In the genomic region with DNA sequence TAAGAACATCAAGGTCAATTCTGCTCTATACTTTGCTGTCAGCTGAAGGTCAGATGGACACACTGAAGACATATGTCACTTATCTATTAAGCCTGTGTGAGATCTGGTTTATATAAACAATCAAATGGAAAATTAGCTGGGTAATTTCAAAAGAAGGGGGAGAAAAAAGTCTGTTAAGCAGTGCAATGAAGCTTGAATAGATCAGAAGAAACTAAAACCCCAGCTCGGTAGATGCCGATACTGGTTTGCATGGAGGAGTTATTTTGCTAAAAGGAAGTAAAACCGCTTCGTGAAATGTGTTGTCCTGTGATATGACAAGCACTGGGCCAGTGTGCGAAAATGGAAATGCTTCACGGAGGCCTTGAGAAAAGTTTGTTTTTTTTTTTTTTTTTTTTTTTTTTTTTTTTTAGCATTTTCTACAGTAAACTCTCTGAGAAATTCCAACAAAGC, we compare ENCODE assay signal across 1 cellular context.
A peak's percentile ranks its signal among the peaks of the same experiment; 100 is the strongest.
TF ChIP-seq lines count a peak whose summit lies in the region.

No MANE protein-coding gene starts in this region.

TF ChIP-seq in GM12878, 131 proteins besides CTCF, POLR2A, EP300 and RAD21 (continued from another document and continues in another):
- TF ChIP-seq ZNF687 (IDR thresholded peaks at IDR 0.05): 0 out of 2 replicates have a peak, but pooled peaks have one; percentile 11
- peak; percentile 33; the same call in 1 of the 2 replicates for TF ChIP-seq TCF12 (IDR thresholded peaks at IDR 0.05; ENCODE audit: low read depth, low read length)
- 0 out of 2 replicates have a peak, but pooled peaks have one; percentile 60 for TF ChIP-seq IRF4 (IDR thresholded peaks at IDR 0.05; ENCODE audit: low read depth, low read length)
- no peak for TF ChIP-seq KAT2A (conservative IDR thresholded peaks at IDR 0.05; ENCODE audit: control insufficient read depth, low read depth, low read length)
- TF ChIP-seq CBX5 (IDR thresholded peaks at IDR 0.05; ENCODE audit: low read depth): peak; percentile 83
- TF ChIP-seq DPF2 (IDR thresholded peaks at IDR 0.05): peak; percentile 75
- TF ChIP-seq RELB (IDR thresholded peaks at IDR 0.05; ENCODE audit: low read depth): peak; percentile 88; the same call in 1 of the 2 replicates
- TF ChIP-seq CBFB (IDR thresholded peaks at IDR 0.05; ENCODE audit: low read depth): peak; percentile 59; the same call in 1 of the 2 replicates
- peak; percentile 96 for TF ChIP-seq TCF7 (IDR thresholded peaks at IDR 0.05; ENCODE audit: borderline replicate concordance)
- TF ChIP-seq E2F8 (IDR thresholded peaks at IDR 0.05; ENCODE audit: low read depth, partially characterized antibody): no peak
- peak; percentile 83 for TF ChIP-seq SKIL (IDR thresholded peaks at IDR 0.05; ENCODE audit: low read depth, poor library complexity, severe bottlenecking)
- peak; percentile 88 for TF ChIP-seq JUNB (IDR thresholded peaks at IDR 0.05)
- no peak for TF ChIP-seq BRCA1 (IDR thresholded peaks at IDR 0.05; ENCODE audit: low read depth, low read length)
- TF ChIP-seq NFIC (IDR thresholded peaks at IDR 0.05; ENCODE audit: low read depth, low read length): peak; percentile 95
- 0 out of 2 replicates have a peak, but pooled peaks have one; percentile 25 for TF ChIP-seq RAD51 (IDR thresholded peaks at IDR 0.05)
- TF ChIP-seq KDM1A (IDR thresholded peaks at IDR 0.05; ENCODE audit: borderline replicate concordance): no peak
- peak; percentile 83; the same call in 1 of the 2 replicates for TF ChIP-seq ZBED1 (IDR thresholded peaks at IDR 0.05; ENCODE audit: borderline replicate concordance)
- no peak for TF ChIP-seq PML (IDR thresholded peaks at IDR 0.05; ENCODE audit: low read length)
- peak; percentile 82 to 87; a peak in 3 of 4 replicates for TF ChIP-seq IKZF2 (IDR thresholded peaks at IDR 0.05)
- TF ChIP-seq CUX1 (IDR thresholded peaks at IDR 0.05; ENCODE audit: insufficient replicate concordance, low read depth, low read length): peak; percentile 9
- peak; percentile 95 for TF ChIP-seq FOXM1 (IDR thresholded peaks at IDR 0.05; ENCODE audit: low read depth, low read length)
- TF ChIP-seq, protein P1, sequence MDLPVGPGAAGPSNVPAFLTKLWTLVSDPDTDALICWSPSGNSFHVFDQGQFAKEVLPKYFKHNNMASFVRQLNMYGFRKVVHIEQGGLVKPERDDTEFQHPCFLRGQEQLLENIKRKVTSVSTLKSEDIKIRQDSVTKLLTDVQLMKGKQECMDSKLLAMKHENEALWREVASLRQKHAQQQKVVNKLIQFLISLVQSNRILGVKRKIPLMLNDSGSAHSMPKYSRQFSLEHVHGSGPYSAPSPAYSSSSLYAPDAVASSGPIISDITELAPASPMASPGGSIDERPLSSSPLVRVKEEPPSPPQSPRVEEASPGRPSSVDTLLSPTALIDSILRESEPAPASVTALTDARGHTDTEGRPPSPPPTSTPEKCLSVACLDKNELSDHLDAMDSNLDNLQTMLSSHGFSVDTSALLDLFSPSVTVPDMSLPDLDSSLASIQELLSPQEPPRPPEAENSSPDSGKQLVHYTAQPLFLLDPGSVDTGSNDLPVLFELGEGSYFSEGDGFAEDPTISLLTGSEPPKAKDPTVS (IDR thresholded peaks at IDR 0.05; ENCODE audit: low read depth, low read length): 0 out of 2 replicates have a peak, but pooled peaks have one; percentile 17
- TF ChIP-seq CHD2 (IDR thresholded peaks at IDR 0.05; ENCODE audit: borderline replicate concordance, low read depth, low read length): peak; percentile 65; the same call in 1 of the 2 replicates
- TF ChIP-seq MEF2B (IDR thresholded peaks at IDR 0.05; ENCODE audit: partially characterized antibody, poor library complexity, severe bottlenecking): peak; percentile 58
- TF ChIP-seq MYB (IDR thresholded peaks at IDR 0.05; ENCODE audit: borderline replicate concordance, low read depth, low read length): peak; percentile 87; the same call in 1 of the 2 replicates
- TF ChIP-seq MAX (IDR thresholded peaks at IDR 0.05; ENCODE audit: low read depth, low read length): no peak
- TF ChIP-seq BCL11A (IDR thresholded peaks at IDR 0.05; ENCODE audit: low read depth, low read length): peak; percentile 81
- no peak for TF ChIP-seq NR2C1 (IDR thresholded peaks at IDR 0.05)
- TF ChIP-seq ZSCAN29 (IDR thresholded peaks at IDR 0.05): peak; percentile 80
- peak; percentile 65 for TF ChIP-seq GATAD2B (conservative IDR thresholded peaks at IDR 0.05; ENCODE audit: low read depth)
- peak; percentile 61; the same call in 1 of the 2 replicates for TF ChIP-seq ZNF24 (IDR thresholded peaks at IDR 0.05)
- TF ChIP-seq SPI1 (IDR thresholded peaks at IDR 0.05; ENCODE audit: borderline replicate concordance, insufficient read depth, low read depth, low read length): 0 out of 2 replicates have a peak, but pooled peaks have one; percentile 8
- peak; percentile 92 for TF ChIP-seq ATF2 (IDR thresholded peaks at IDR 0.05; ENCODE audit: low read length)
- TF ChIP-seq ESRRA (IDR thresholded peaks at IDR 0.05; ENCODE audit: low read length): peak; percentile 84; the same call in 1 of the 2 replicates
- no peak for TF ChIP-seq SMARCA5 (IDR thresholded peaks at IDR 0.05)
- peak; percentile 94 for TF ChIP-seq RUNX3 (IDR thresholded peaks at IDR 0.05; ENCODE audit: low read length)
- TF ChIP-seq BMI1 (IDR thresholded peaks at IDR 0.05; ENCODE audit: borderline replicate concordance): peak; percentile 77; the same call in 1 of the 2 replicates
